Comparison of ENCODE assay signal across 8 cellular contexts in the genomic region with DNA sequence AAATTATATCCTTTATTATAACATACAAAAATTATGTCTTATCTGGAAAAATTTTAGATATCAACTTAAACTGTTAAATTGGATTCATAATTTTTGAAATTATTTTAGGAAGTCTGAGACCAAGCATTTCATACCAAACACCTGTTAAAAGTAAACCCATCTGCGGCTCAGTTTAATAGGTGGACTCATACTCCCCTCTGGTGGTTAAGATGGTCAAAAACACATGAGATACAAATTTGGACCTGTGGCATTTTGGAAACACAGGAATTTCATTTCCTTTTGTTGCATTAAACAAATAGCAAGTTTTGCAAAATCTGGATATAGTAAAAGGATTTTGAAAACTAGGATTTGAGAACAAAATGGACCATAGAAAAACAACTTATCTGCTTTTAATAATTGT. TPM values are rescaled to one million over a fixed set of nuclear protein-coding genes. Genes with fewer than 3 reads are reported as not detected.
A peak's percentile ranks its signal among the peaks of the same experiment; 100 is the strongest.
DNase-seq lines count a peak whose midpoint lies in the region; ATAC-seq and TF ChIP-seq lines count a peak whose summit lies in the region.

No MANE protein-coding gene starts in this region.

- TF ChIP-seq CTCF in Peyer's patch (IDR thresholded peaks at IDR 0.05): peak in 4 of 6 experiments; percentile 37 to 65 (median 58)

- no peaks in the 10 kb centered on the region for H3K9me3 Mint-ChIP-seq in T-helper 2 cell treated with Interferon-gamma antibody and Interleukin-4, amounts not matched to agents 5 μg/mL and 100 μg/mL, for 36 hours

- H3K4me1 ChIP-seq in Peyer's patch: no peaks in the 10 kb centered on the region

- no peaks in the 10 kb centered on the region for H3K36me3 ChIP-seq in Peyer's patch

- no peak overlapping the region for H3K4me3 Mint-ChIP-seq in T-helper 2 cell treated with Interferon-gamma antibody and Interleukin-4, amounts not matched to agents 5 μg/mL and 100 μg/mL, for 36 hours

- peak; percentile 21 to 41 for DNase-seq in NCI-H524 (lab: John Stamatoyannopoulos, UW)
- DNase-seq in NCI-H524 treated with DMSO at 0.1 percent for 48 hours (lab: John Stamatoyannopoulos, UW): no peak
- DNase-seq in Peyer's patch: no peak
- DNase-seq in fibroblast of peridontal ligament (ENCODE audit: extremely low read depth): peak; percentile 73
- DNase-seq in skeletal muscle cell (ENCODE audit: low read depth): peak; percentile 10
- DNase-seq in mucosa of gallbladder (ENCODE audit: low spot score): no peak
- DNase-seq in T-helper 2 cell treated with Interferon-gamma antibody and Interleukin-4, amounts not matched to agents 5 μg/mL and 100 μg/mL, for 36 hours (ENCODE audit: low spot score): no peak

- no peaks in the 10 kb centered on the region for H3K4me1 Mint-ChIP-seq in T-helper 2 cell treated with Interferon-gamma antibody and Interleukin-4, amounts not matched to agents 5 μg/mL and 100 μg/mL, for 36 hours (ENCODE audit: low read depth)

- no peaks in the 10 kb centered on the region for H3K27me3 ChIP-seq in Peyer's patch

- TF ChIP-seq POLR2A in Peyer's patch (IDR thresholded peaks at IDR 0.05): no peak

- H3K36me3 Mint-ChIP-seq in T-helper 2 cell treated with Interferon-gamma antibody and Interleukin-4, amounts not matched to agents 5 μg/mL and 100 μg/mL, for 36 hours (ENCODE audit: low read depth): no peaks in the 10 kb centered on the region

- peak; percentile 58 for ATAC-seq in HG02938 (IDR thresholded peaks at IDR 0.05; ENCODE audit: unreplicated experiment)

- H3K27me3 Mint-ChIP-seq in T-helper 2 cell treated with Interferon-gamma antibody and Interleukin-4, amounts not matched to agents 5 μg/mL and 100 μg/mL, for 36 hours (ENCODE audit: low read depth): peaks cover 2% of the 10 kb centered on the region

- H3K27ac Mint-ChIP-seq in T-helper 2 cell treated with Interferon-gamma antibody and Interleukin-4, amounts not matched to agents 5 μg/mL and 100 μg/mL, for 36 hours: no peak overlapping the region

- H3K9me3 ChIP-seq in Peyer's patch: no peaks in the 10 kb centered on the region

- H3K4me3 ChIP-seq in Peyer's patch: no peak overlapping the region
- no peak overlapping the region for H3K4me3 ChIP-seq in skeletal muscle cell (ENCODE audit: low read depth, low read length)

- H3K27ac ChIP-seq in Peyer's patch: no peak overlapping the region

RNA-seq across cellular contexts. Expression of a gene that starts 53.7 kb away (rescaled TPM):
- total RNA-seq in Peyer's patch (100 to 1,000 TPM in 3 of 4 donors, 10 to 100 TPM in 1; 55.0 to 298 (median 138) TPM), mucosa of gallbladder (15.0 TPM)

Comparison
In these comparisons a context has a peak if more than half of its experiments do, and no peak if none do; other contexts are left out.
1. DNase-seq: peak in NCI-H524 (2 of 2), fibroblast of peridontal ligament (single experiment) and skeletal muscle cell (single experiment); none in NCI-H524 treated with DMSO at 0.1 percent for 48 hours (single experiment), Peyer's patch (0 of 3), mucosa of gallbladder (single experiment) and T-helper 2 cell treated with Interferon-gamma antibody and Interleukin-4, amounts not matched to agents 5 μg/mL and 100 μg/mL, for 36 hours (single experiment).